Comparison of ENCODE assay signal across 9 cellular contexts in genomic region chr3:119891944-119892721, GRCh38.
A peak's percentile ranks its signal among the peaks of the same experiment; 100 is the strongest.
DNase-seq lines count a peak whose midpoint lies in the region; ATAC-seq and TF ChIP-seq lines count a peak whose summit lies in the region.
"Had no signal": no experiment of that assay in that cellular context is flagged by ENCODE, and none has a peak within 500 bp of the region (broad histone marks: within the 10 kb centered on the region; RNA-seq: fewer than 3 reads in every experiment).

No MANE protein-coding gene starts in this region.

- no peak for TF ChIP-seq POLR2A in body of pancreas (IDR thresholded peaks at IDR 0.05)

- H4K20me1 ChIP-seq in KMS-11 (ENCODE audit: insufficient read depth), result no peaks in the 10 kb centered on the region

- H3K79me2 ChIP-seq in KMS-11 (ENCODE audit: insufficient read depth, low read depth), result no peaks in the 10 kb centered on the region

- TF ChIP-seq CTCF in AG04449 (IDR thresholded peaks at IDR 0.05; ENCODE audit: insufficient read depth, low read length, missing control alignments) (peak; percentile 55), GM12873 (IDR thresholded peaks at IDR 0.05; ENCODE audit: insufficient read depth, low read depth, low read length, missing control alignments) (peak; percentile 70), KMS-11 (conservative IDR thresholded peaks at IDR 0.05; ENCODE audit: low read depth, low read length) (peak; percentile 75), body of pancreas (IDR thresholded peaks at IDR 0.05) (peak; percentile 36 to 84 (median 74))

- DNase-seq in AG04449 (ENCODE audit: low read depth, low spot score), result no peak
- peak; percentile 34 for DNase-seq in RKO (ENCODE audit: low spot score)
- peak; percentile 19 to 61 (median 33) for DNase-seq in body of pancreas
- DNase-seq in iPS-NIHi11 (ENCODE audit: low spot score), result peak; percentile 34
- peak; percentile 30 for DNase-seq in stimulated activated CD4-positive, alpha-beta T cell treated with anti-CD3 and anti-CD28 coated beads, Interleukin-15, amount 100 ng/mL, for 24 hours
- no peak for DNase-seq in NCI-H226

- H3K9me3 ChIP-seq in body of pancreas, result no peaks in the 10 kb centered on the region

- no peak overlapping the region for H3K9ac ChIP-seq in KMS-11

- H3K4me2 ChIP-seq in KMS-11, result no peak overlapping the region

- POLR2A ChIA-PET in AG04449 (lab: Yijun Ruan, JAX), result interaction anchor here (0.5 to 1.0 kb wide), 2 partner anchors 202 to 536 kb away, joined by 3 read pairs; partner anchors contain the start of gene GSK3B

- no peaks in the 10 kb centered on the region for H3K27me3 ChIP-seq in KMS-11 (ENCODE audit: insufficient read depth, low read depth)
- no peaks in the 10 kb centered on the region for H3K27me3 ChIP-seq in body of pancreas

- no peaks in the 10 kb centered on the region for H3K4me1 ChIP-seq in KMS-11 (ENCODE audit: low read depth, poor library complexity, severe bottlenecking)
- H3K4me1 ChIP-seq in body of pancreas, result peaks cover 4% of the 10 kb centered on the region

- peak; percentile 90 for ATAC-seq in body of pancreas

- no peak overlapping the region for H3K4me3 ChIP-seq in AG04449 (ENCODE audit: low read depth, low read length)
- H3K4me3 ChIP-seq in KMS-11 (IDR thresholded peaks at IDR 0.05; ENCODE audit: insufficient read depth, low read depth, low read length), result no peak overlapping the region
- no peak overlapping the region for H3K4me3 ChIP-seq in body of pancreas
- H3K4me3 ChIP-seq: skin epidermis had no signal

- no peak overlapping the region for H2AFZ ChIP-seq in KMS-11 (ENCODE audit: low read depth)

- CTCF ChIA-PET in AG04449 (lab: Yijun Ruan, JAX), result interaction anchor here (0.6 to 4.7 kb wide), 34 partner anchors 9 to 902 kb away, joined by 3 to 42 read pairs (median 5); partner anchors contain the start of gene GSK3B

- WGBS in body of pancreas, 2 donors, result 26 to 30% methylated on average over 10 of the region's 10 CpGs

- H3K36me3 ChIP-seq in KMS-11 (ENCODE audit: insufficient read depth) (peaks cover 4% of the 10 kb centered on the region; the same call in 1 of the 2 replicates), body of pancreas (replicated peaks in 1 of 2; ENCODE audit: insufficient read depth in 1 of 2, low read depth in 2 of 2) (no peaks in the 10 kb centered on the region)

- H3K27ac ChIP-seq in KMS-11 (no peak overlapping the region), body of pancreas (no peak overlapping the region)
- H3K27ac ChIP-seq: skin epidermis had no signal

- intact Hi-C loops in body of pancreas (cut with DNase I), result no loop called here

Comparison
In these comparisons a context has a peak if more than half of its experiments do, and no peak if none do; other contexts are left out.
1. DNase-seq: peak in RKO (single experiment), body of pancreas (4 of 4), iPS-NIHi11 (single experiment) and stimulated activated CD4-positive, alpha-beta T cell treated with anti-CD3 and anti-CD28 coated beads, Interleukin-15, amount 100 ng/mL, for 24 hours (single experiment); none in AG04449 (single experiment) and NCI-H226 (single experiment).
2. Peak in every context shown above with its lines, with median percentiles within 50 percentile points of each other: CTCF ChIP-seq.